Comparison of ENCODE assay signal across 29 cellular contexts in genomic region chr15:38017721-38018120, GRCh38.
A peak's percentile ranks its signal among the peaks of the same experiment; 100 is the strongest.
DNase-seq lines count a peak whose midpoint lies in the region; ATAC-seq, FAIRE-seq and TF ChIP-seq lines count a peak whose summit lies in the region.
"Had no signal": no experiment of that assay in that cellular context is flagged by ENCODE, and none has a peak within 500 bp of the region (broad histone marks: within the 10 kb centered on the region; RNA-seq: fewer than 3 reads in every experiment).

No MANE protein-coding gene starts in this region.

- no peak overlapping the region for H3K14ac ChIP-seq in mesenchymal stem cell (ENCODE audit: low read length in 2 of 2)

- no peaks in the 10 kb centered on the region for H3K79me2 ChIP-seq in K562 (ENCODE audit: control insufficient read depth, insufficient read depth, low read length)

- no peak overlapping the region for H4K91ac ChIP-seq in mesenchymal stem cell (ENCODE audit: low read length)

- no peak overlapping the region for H2AK5ac ChIP-seq in mesenchymal stem cell (ENCODE audit: low read length, severe bottlenecking)

- POLR2A ChIA-PET in K562 (lab: Yijun Ruan, JAX) = no interaction called here

- H3K4me1 ChIP-seq in K562 (replicated peaks in 1 of 2; ENCODE audit: control insufficient read depth in 2 of 2, insufficient read depth in 2 of 2, low read length in 2 of 2) = no peaks in the 10 kb centered on the region
- H3K4me1 ChIP-seq in mesenchymal stem cell (ENCODE audit: control insufficient read depth, insufficient read depth, low read depth, low read length) = no peaks in the 10 kb centered on the region
- H3K4me1 ChIP-seq in testis = no peaks in the 10 kb centered on the region
- H3K4me1 ChIP-seq: BE2C, gastroesophageal sphincter, right lobe of liver, SJCRH30, spleen had no signal

- FAIRE-seq in K562 (lab: Jason Lieb, UNC) = peak; percentile 15
- FAIRE-seq: RCC 7860 had no signal

- no peak for TF ChIP-seq RAD21 in K562 (CRISPR knock-in tag; conservative IDR thresholded peaks at IDR 0.05 in 1 of 2, IDR thresholded peaks at IDR 0.05 in 1 of 2)

- H3K9me1 ChIP-seq in K562 (ENCODE audit: control insufficient read depth, insufficient read depth, low read length) = no peaks in the 10 kb centered on the region

- H3K27ac Mint-ChIP-seq in osteocyte (ENCODE audit: unreplicated experiment) = no peak overlapping the region
- H3K27ac Mint-ChIP-seq: activated CD4-positive, alpha-beta T cell treated with anti-CD3 and anti-CD28 coated beads, Interleukin-2, amount 10 ng/mL, durations not matched to agents 24 days and 14 days; activated naive CD4-positive, alpha-beta T cell treated with anti-CD3 and anti-CD28 coated beads, Interleukin-2, amount 50 U/mL, for 72 hours; activated T-helper 2 cell treated with anti-CD3 and anti-CD28 coated beads, Interferon-gamma antibody, Interleukin-2, Interleukin-4, amounts not matched to agents 10 μg/mL and 5 μg/mL and 100 μg/mL, durations not matched to agents 14 hours and 24 hours and 36 hours; progenitor cell of endocrine pancreas had no signal

- H3K4me3 Mint-ChIP-seq in osteocyte (ENCODE audit: unreplicated experiment) = no peak overlapping the region
- H3K4me3 Mint-ChIP-seq: activated CD4-positive, alpha-beta T cell treated with anti-CD3 and anti-CD28 coated beads, Interleukin-2, amount 10 ng/mL, durations not matched to agents 24 days and 14 days had no signal

- H2AFZ ChIP-seq in K562 (ENCODE audit: low read depth, low read length) (no peak overlapping the region), mesenchymal stem cell (ENCODE audit: low read depth, low read length) (peak overlapping the region; percentile 67)

- H4K8ac ChIP-seq in mesenchymal stem cell (ENCODE audit: low read length) = no peak overlapping the region

- no peaks in the 10 kb centered on the region for H3K9me3 Mint-ChIP-seq in osteocyte (ENCODE audit: unreplicated experiment)
- H3K9me3 Mint-ChIP-seq: activated CD4-positive, alpha-beta T cell treated with anti-CD3 and anti-CD28 coated beads, Interleukin-2, amount 10 ng/mL, durations not matched to agents 24 days and 14 days; activated naive CD4-positive, alpha-beta T cell treated with anti-CD3 and anti-CD28 coated beads, Interleukin-2, amount 50 U/mL, for 72 hours; activated T-helper 2 cell treated with anti-CD3 and anti-CD28 coated beads, Interferon-gamma antibody, Interleukin-2, Interleukin-4, amounts not matched to agents 10 μg/mL and 5 μg/mL and 100 μg/mL, durations not matched to agents 14 hours and 24 hours and 36 hours had no signal

- H3K9me3 ChIP-seq in K562 (replicated peaks; ENCODE audit: control insufficient read depth, insufficient read depth, low read depth, low read length) (no peaks in the 10 kb centered on the region), mesenchymal stem cell (ENCODE audit: control insufficient read depth, low read length) (no peaks in the 10 kb centered on the region), testis (no peaks in the 10 kb centered on the region)
- H3K9me3 ChIP-seq: BE2C, gastroesophageal sphincter, right lobe of liver, SJCRH30, spleen, tibial nerve had no signal

- H3K27me3 Mint-ChIP-seq in osteocyte (ENCODE audit: unreplicated experiment) = no peaks in the 10 kb centered on the region
- H3K27me3 Mint-ChIP-seq: progenitor cell of endocrine pancreas had no signal

- H3K4ac ChIP-seq in mesenchymal stem cell (ENCODE audit: low read depth in 1 of 2, low read length in 2 of 2) = no peak overlapping the region

- H2BK12ac ChIP-seq in mesenchymal stem cell (ENCODE audit: low read length in 2 of 2) = no peak overlapping the region

- in situ Hi-C loops in K562 (cut with MboI) = no loop called here

- no peak for ATAC-seq in K562
- ATAC-seq: activated naive CD4-positive, alpha-beta T cell treated with anti-CD3 and anti-CD28 coated beads, Interleukin-2, amount 50 U/mL, for 72 hours; gastroesophageal sphincter had no signal

- TF ChIP-seq CTCF in HL-60 (IDR thresholded peaks at IDR 0.05; ENCODE audit: insufficient read depth, low read length) (no peak), K562 (IDR thresholded peaks at IDR 0.05 in 2 of 3, conservative IDR thresholded peaks at IDR 0.05 in 1 of 3; ENCODE audit: insufficient read depth in 2 of 3, low read depth in 1 of 3, low read length in 3 of 3) (no peak), testis (IDR thresholded peaks at IDR 0.05) (no peak), osteocyte (IDR thresholded peaks at IDR 0.05) (no peak)

- no peak overlapping the region for H3K4me3 ChIP-seq in HL-60 (replicated peaks; ENCODE audit: insufficient read depth, low read length)
- H3K4me3 ChIP-seq in K562 = no peak overlapping the region
- no peak overlapping the region for H3K4me3 ChIP-seq in mesenchymal stem cell (ENCODE audit: insufficient read depth in 1 of 2, low read depth in 1 of 2, low read length in 2 of 2)
- H3K4me3 ChIP-seq in testis = no peak overlapping the region
- H3K4me3 ChIP-seq: gastroesophageal sphincter, right lobe of liver, SJCRH30, spleen, tibial nerve had no signal

- BruUV-seq in K562 (replicated peaks; lab: Mats Ljungman, UMichigan) = no TSS peak

- H3K36me3 Mint-ChIP-seq in osteocyte (ENCODE audit: unreplicated experiment) = no peaks in the 10 kb centered on the region
- H3K36me3 Mint-ChIP-seq: activated naive CD4-positive, alpha-beta T cell treated with anti-CD3 and anti-CD28 coated beads, Interleukin-2, amount 50 U/mL, for 72 hours had no signal

- H3K36me3 ChIP-seq in K562 (ENCODE audit: control insufficient read depth, insufficient read depth, low read length) = no peaks in the 10 kb centered on the region
- no peaks in the 10 kb centered on the region for H3K36me3 ChIP-seq in mesenchymal stem cell (ENCODE audit: control insufficient read depth in 1 of 2, insufficient read depth in 2 of 2, low read depth in 1 of 2, low read length in 2 of 2)
- no peaks in the 10 kb centered on the region for H3K36me3 ChIP-seq in testis (ENCODE audit: low read depth, missing control alignments)
- H3K36me3 ChIP-seq: BE2C, gastroesophageal sphincter, right lobe of liver, SJCRH30, spleen, tibial nerve had no signal

- no peaks in the 10 kb centered on the region for H3K4me1 Mint-ChIP-seq in osteocyte (ENCODE audit: unreplicated experiment)
- H3K4me1 Mint-ChIP-seq: activated CD4-positive, alpha-beta T cell treated with anti-CD3 and anti-CD28 coated beads, Interleukin-2, amount 10 ng/mL, durations not matched to agents 24 days and 14 days had no signal

- no peak overlapping the region for H2BK120ac ChIP-seq in mesenchymal stem cell (ENCODE audit: low read depth, low read length)

- H2BK5ac ChIP-seq in mesenchymal stem cell (ENCODE audit: low read depth, low read length, poor library complexity, severe bottlenecking) = no peak overlapping the region

- intact Hi-C loops in K562 (cut with micrococcal nuclease) = no loop called here
- intact Hi-C loops in testis (cut with DNase I; ENCODE audit: low total_unique reads) = no loop called here

- DNase-seq in CD1c-positive myeloid dendritic cell (ENCODE audit: extremely low spot score) (peak; percentile 89), HL-60 (ENCODE audit: low read depth in 1 of 2, low spot score in 1 of 2) (peak; percentile 3 to 34), K562 (ENCODE audit: extremely low read depth in 1 of 4, low spot score in 3 of 4) (peak in 1 of 4 experiments; percentile 20), mesenchymal stem cell (no peak), testis (no peak), H4 (ENCODE audit: low spot score) (no peak), osteocyte (ENCODE audit: extremely low spot score, unreplicated experiment) (no peak), mucosa of gallbladder (ENCODE audit: low spot score) (no peak)
- DNase-seq: activated CD4-positive, alpha-beta T cell treated with anti-CD3 and anti-CD28 coated beads, Interleukin-2, amount 10 ng/mL, durations not matched to agents 24 days and 14 days; activated CD8-positive, alpha-beta memory T cell treated with anti-CD3 and anti-CD28 coated beads for 24 hours; activated T-cell treated with anti-CD3 and anti-CD28 coated beads for 4 hours; BE2C; DMS153; IMR-90; NCI-H1092 treated with DMSO at 0.1 percent for 48 hours; NCI-H187 treated with DMSO at 0.1 percent for 48 hours; NCI-H2171 treated with DMSO at 0.1 percent for 48 hours; NCI-H510A treated with DMSO at 0.1 percent for 48 hours; SJCRH30; spleen; stimulated activated CD4-positive, alpha-beta T cell treated with anti-CD3 and anti-CD28 coated beads, Interleukin-2, amount 100 ng/mL, for 24 hours; T1000 had no signal

- H3K27ac ChIP-seq in HL-60 (replicated peaks) (no peak overlapping the region), K562 (ENCODE audit: extremely low read depth, low read depth, low read length) (no peak overlapping the region), mesenchymal stem cell (ENCODE audit: low read length, poor library complexity, severe bottlenecking) (no peak overlapping the region), testis (no peak overlapping the region)
- H3K27ac ChIP-seq: gastroesophageal sphincter, right lobe of liver, SJCRH30, tibial nerve had no signal

- TF ChIP-seq POLR2A in K562 (conservative IDR thresholded peaks at IDR 0.05) = no peak
- no peak for TF ChIP-seq POLR2A in testis (IDR thresholded peaks at IDR 0.05)

- H3K4me2 ChIP-seq in K562 (ENCODE audit: insufficient read depth, low read length) (no peak overlapping the region), mesenchymal stem cell (ENCODE audit: low read length, poor library complexity, severe bottlenecking) (no peak overlapping the region)

- no peak overlapping the region for H2BK15ac ChIP-seq in mesenchymal stem cell (ENCODE audit: low read depth, poor library complexity, severe bottlenecking)

- H3K18ac ChIP-seq in mesenchymal stem cell (ENCODE audit: low read depth in 1 of 2, low read length in 2 of 2) = no peak overlapping the region

- 0% methylated on average over 6 of the region's 6 CpGs for WGBS in K562 (ENCODE audit: insufficient coverage, low coverage, missing lambda C conversion rate)
- 88% methylated on average over 5 of the region's 6 CpGs for WGBS in mesenchymal stem cell
- 94 to 98% methylated on average over 6 of the region's 6 CpGs for WGBS in testis, 2 donors

- no peak overlapping the region for H3K9ac ChIP-seq in K562 (ENCODE audit: insufficient read depth in 1 of 2, low read depth in 2 of 2, low read length in 2 of 2)
- no peak overlapping the region for H3K9ac ChIP-seq in mesenchymal stem cell (ENCODE audit: low read length)

- H3K27me3 ChIP-seq in HL-60 (ENCODE audit: insufficient read depth, poor library complexity, severe bottlenecking) = no peaks in the 10 kb centered on the region
- no peaks in the 10 kb centered on the region for H3K27me3 ChIP-seq in K562 (ENCODE audit: control insufficient read depth in 2 of 2, insufficient read depth in 2 of 2, low read length in 2 of 2)
- H3K27me3 ChIP-seq in mesenchymal stem cell (ENCODE audit: control insufficient read depth in 1 of 2, insufficient read depth in 1 of 2, low read length in 2 of 2) = no peaks in the 10 kb centered on the region
- H3K27me3 ChIP-seq in testis = no peaks in the 10 kb centered on the region
- H3K27me3 ChIP-seq: gastroesophageal sphincter, right lobe of liver, SJCRH30, spleen, tibial nerve had no signal

- H3K23ac ChIP-seq in mesenchymal stem cell (ENCODE audit: low read length in 2 of 2) = no peak overlapping the region

- CTCF ChIA-PET in K562 (lab: Yijun Ruan, JAX; ENCODE audit: low intra/inter-chr PET ratio) = no interaction called here

- H3K79me1 ChIP-seq in mesenchymal stem cell (replicated peaks; ENCODE audit: low read length, poor library complexity, severe bottlenecking) = no peaks in the 10 kb centered on the region

- TF ChIP-seq EP300 in K562 (IDR thresholded peaks at IDR 0.05; ENCODE audit: low read length) = no peak

- no peaks in the 10 kb centered on the region for H4K20me1 ChIP-seq in K562 (replicated peaks; ENCODE audit: control insufficient read depth, insufficient read depth, low read length)

Comparison
In these comparisons a context has a peak if more than half of its experiments do, and no peak if none do; other contexts are left out.
1. DNase-seq: peak in CD1c-positive myeloid dendritic cell (single experiment) and HL-60 (2 of 2); none in mesenchymal stem cell (single experiment), testis (single experiment), H4 (single experiment), osteocyte (single experiment) and mucosa of gallbladder (single experiment).